ENCODE assay signal across 19 cellular contexts in genomic region chr10:96279219-96279641, GRCh38. TPM values are rescaled to one million over a fixed set of nuclear protein-coding genes. Genes with fewer than 3 reads are reported as not detected.
DNase-seq lines count a peak whose midpoint lies in the region; ATAC-seq, FAIRE-seq and TF ChIP-seq lines count a peak whose summit lies in the region.
"Had no signal": no experiment of that assay in that cellular context is flagged by ENCODE, and none has a peak within 500 bp of the region (broad histone marks: within the 10 kb centered on the region; RNA-seq: fewer than 3 reads in every experiment).

No MANE protein-coding gene starts in this region.

- no peak overlapping the region for H3K23ac ChIP-seq in mesendoderm (ENCODE audit: low read length)

- RAD21 ChIA-PET in GM12878 (lab: Charles Lee; ENCODE audit: unreplicated experiment): interaction anchor here (1.2 kb wide), 1 partner anchor 12 kb away, joined by 5 read pairs; no protein-coding TSS in a partner anchor

- SMC1A ChIA-PET in GM12878 (lab: Charles Lee; ENCODE audit: uncharacterized antibody, unreplicated experiment): interaction anchor here (0.7 to 1.1 kb wide), 3 partner anchors 10 to 49 kb away, joined by 3 to 8 read pairs (median 3); no protein-coding TSS in a partner anchor

- POLR2A ChIA-PET in GM12878 (lab: Charles Lee): interaction anchor here (0.8 to 1.3 kb wide), 3 partner anchors 8 to 13 kb away, joined by 3 to 5 read pairs (median 3); no protein-coding TSS in a partner anchor

- no peak overlapping the region for H3K4ac ChIP-seq in mesendoderm (ENCODE audit: low read depth, low read length)

- no peak for FAIRE-seq in GM12878 (lab: Jason Lieb, UNC)
- FAIRE-seq: A204.1, RCC 7860 had no signal

- peak; percentile 34 for ATAC-seq in GM12878

- H3K79me1 ChIP-seq in mesendoderm (ENCODE audit: low read length): no peaks in the 10 kb centered on the region

- no peak overlapping the region for H3K56ac ChIP-seq in mesendoderm (ENCODE audit: low read length)

- H3K9me2 ChIP-seq in DOHH2 (replicated peaks; ENCODE audit: control insufficient read depth, low read length): no peaks in the 10 kb centered on the region
- H3K9me2 ChIP-seq in Karpas-422 (replicated peaks; ENCODE audit: insufficient read depth, low read length): no peaks in the 10 kb centered on the region

- H3K4me1 ChIP-seq in DOHH2 (ENCODE audit: control insufficient read depth, low read length): peaks cover 94% of the 10 kb centered on the region
- H3K4me1 ChIP-seq in Karpas-422 (ENCODE audit: low read length): peaks cover 54% of the 10 kb centered on the region
- H3K4me1 ChIP-seq in GM12878 (ENCODE audit: control insufficient read depth, insufficient read depth, low read length): peaks cover 16% of the 10 kb centered on the region
- H3K4me1 ChIP-seq in mesendoderm (ENCODE audit: control insufficient read depth, low read depth, low read length): no peaks in the 10 kb centered on the region

- peak overlapping the region; percentile 64 for H3K4me2 ChIP-seq in DOHH2 (ENCODE audit: low read length)
- peak overlapping the region; percentile 50 for H3K4me2 ChIP-seq in Karpas-422 (ENCODE audit: low read depth, low read length, poor library complexity, severe bottlenecking)
- H3K4me2 ChIP-seq in GM12878 (ENCODE audit: control insufficient read depth, insufficient read depth): no peak overlapping the region
- H3K4me2 ChIP-seq in mesendoderm (ENCODE audit: low read length): no peak overlapping the region

- WGBS in GM12878 (ENCODE audit: insufficient coverage, insufficient replicate concordance, low lambda C conversion rate, missing lambda C conversion rate): 98% methylated on average over 3 of the region's 3 CpGs
- WGBS in mesendoderm (ENCODE audit: extremely low coverage, insufficient coverage, low lambda C conversion rate): no CpG with 5 or more reads among the region's 3 CpGs

- intact Hi-C loops in GM12878 (cut with micrococcal nuclease; ENCODE audit: unreplicated experiment): loop anchor here (10.0 kb wide), 2 partner anchors 494 to 984 kb away; partner anchors contain the start of gene PDLIM1

- H3K79me2 ChIP-seq in DOHH2 (ENCODE audit: control insufficient read depth, low read length): peaks cover 2% of the 10 kb centered on the region; the same call in 1 of the 2 replicates
- H3K79me2 ChIP-seq in Karpas-422 (ENCODE audit: low read length): no peaks in the 10 kb centered on the region
- no peaks in the 10 kb centered on the region for H3K79me2 ChIP-seq in GM12878 (ENCODE audit: control insufficient read depth, insufficient read depth, low read length)
- no peaks in the 10 kb centered on the region for H3K79me2 ChIP-seq in mesendoderm (ENCODE audit: control insufficient read depth, insufficient read depth, low read length)

- H3K27ac ChIP-seq in DOHH2 (ENCODE audit: low read depth, low read length) (peak overlapping the region; percentile 6), Karpas-422 (ENCODE audit: low read length) (peak overlapping the region; percentile 100), GM12878 (ENCODE audit: control insufficient read depth, insufficient read depth) (no peak overlapping the region), mesendoderm (ENCODE audit: low read depth, low read length) (no peak overlapping the region)
- H3K27ac ChIP-seq: C4-2B had no signal

- H2AFZ ChIP-seq in Karpas-422 (ENCODE audit: low read length) (no peak overlapping the region), GM12878 (ENCODE audit: control insufficient read depth, low read depth, low read length) (peak overlapping the region; percentile 5; the same call in 1 of the 2 replicates)

- no peaks in the 10 kb centered on the region for H4K20me1 ChIP-seq in DOHH2 (ENCODE audit: control insufficient read depth, insufficient read depth, low read depth, low read length)
- no peaks in the 10 kb centered on the region for H4K20me1 ChIP-seq in Karpas-422 (ENCODE audit: insufficient read depth, low read depth, low read length)
- no peaks in the 10 kb centered on the region for H4K20me1 ChIP-seq in GM12878 (ENCODE audit: control insufficient read depth, insufficient read depth)

- H2BK5ac ChIP-seq in mesendoderm (ENCODE audit: low read length): no peak overlapping the region

- H3K9ac ChIP-seq in Karpas-422 (ENCODE audit: low read length) (peak overlapping the region; percentile 33), GM12878 (ENCODE audit: control insufficient read depth, insufficient read depth, low read length) (no peak overlapping the region), mesendoderm (ENCODE audit: low read length) (no peak overlapping the region)

- H3K36me3 ChIP-seq in DOHH2 (ENCODE audit: control insufficient read depth, low read length): peaks cover 11% of the 10 kb centered on the region; the same call in 1 of the 2 replicates
- H3K36me3 ChIP-seq in Karpas-422 (ENCODE audit: insufficient read depth, low read length): no peaks in the 10 kb centered on the region
- H3K36me3 ChIP-seq in GM12878 (ENCODE audit: control insufficient read depth in 2 of 2, insufficient read depth in 2 of 2, low read length in 1 of 2): no peaks in the 10 kb centered on the region
- no peaks in the 10 kb centered on the region for H3K36me3 ChIP-seq in mesendoderm (ENCODE audit: control insufficient read depth, insufficient read depth, low read length)

- DNase-seq in Karpas-422 (peak; percentile 79), GM12878 (ENCODE audit: low read depth, low spot score) (no peak), mesendoderm (peak; percentile 28), T1000 (lab: John Stamatoyannopoulos, UW) (no peak), NCI-H345 treated with DMSO at 0.1 percent for 48 hours (lab: John Stamatoyannopoulos, UW; ENCODE audit: unreplicated experiment) (no peak), NCI-H2029 treated with DMSO at 0.1 percent for 48 hours (lab: John Stamatoyannopoulos, UW) (no peak)
- DNase-seq: DMS153, EL, HCEC 1CT, MV-4-11, NCI-H1417 treated with DMSO at 0.1 percent for 48 hours, NCI-H1930, NCI-H2171, SHP77 treated with DMSO at 0.1 percent for 48 hours had no signal

- peaks cover 12% of the 10 kb centered on the region for H3F3A ChIP-seq in DOHH2 (ENCODE audit: control insufficient read depth, insufficient read depth)

- TF ChIP-seq CTCF in DOHH2 (IDR thresholded peaks at IDR 0.05; ENCODE audit: low read depth, low read length, poor library complexity, severe bottlenecking): no peak
- no peak for TF ChIP-seq CTCF in GM12878 (IDR thresholded peaks at IDR 0.05 in 2 of 3, conservative IDR thresholded peaks at IDR 0.05 in 1 of 3; ENCODE audit: control insufficient read depth in 2 of 3, extremely low read depth in 1 of 3, insufficient read depth in 1 of 3, low read depth in 3 of 3, low read length in 3 of 3)

- no peak overlapping the region for H4K5ac ChIP-seq in mesendoderm (ENCODE audit: low read length)

- no peak overlapping the region for H2AK5ac ChIP-seq in mesendoderm (ENCODE audit: low read length)

- in situ Hi-C loops in GM12878 (cut with MboI): loop anchor here (10.0 kb wide), 1 partner anchor 994 kb away; no protein-coding TSS in a partner anchor

- H3K9me3 ChIP-seq in DOHH2 (ENCODE audit: control insufficient read depth, insufficient read depth, low read length): peaks cover 3% of the 10 kb centered on the region; the same call in 1 of the 2 replicates
- H3K9me3 ChIP-seq in Karpas-422 (ENCODE audit: low read length): no peaks in the 10 kb centered on the region
- H3K9me3 ChIP-seq in GM12878 (replicated peaks; ENCODE audit: control insufficient read depth, insufficient read depth, low read length): no peaks in the 10 kb centered on the region; the same call in 2 of the 3 replicates

- no peaks in the 10 kb centered on the region for H3K27me3 ChIP-seq in DOHH2 (ENCODE audit: control insufficient read depth, low read length)
- H3K27me3 ChIP-seq in Karpas-422 (ENCODE audit: low read length): no peaks in the 10 kb centered on the region
- H3K27me3 ChIP-seq in GM12878 (replicated peaks in 1 of 2; ENCODE audit: control insufficient read depth in 2 of 2, insufficient read depth in 2 of 2, low read length in 1 of 2): no peaks in the 10 kb centered on the region
- H3K27me3 ChIP-seq in mesendoderm (ENCODE audit: insufficient read depth, low read length, poor library complexity): no peaks in the 10 kb centered on the region

- no peak overlapping the region for H2BK15ac ChIP-seq in mesendoderm (replicated peaks; ENCODE audit: low read depth)

- TF ChIP-seq EP300 in GM12878 (IDR thresholded peaks at IDR 0.05; ENCODE audit: borderline replicate concordance in 1 of 2, control insufficient read depth in 1 of 2, low read depth in 2 of 2, low read length in 2 of 2): no peak

- BruUV-seq in GM12878 (replicated peaks; lab: Mats Ljungman, UMichigan): no TSS peak

- TF ChIP-seq RAD21 in GM12878 (IDR thresholded peaks at IDR 0.05; ENCODE audit: insufficient read depth, low read depth, low read length): no peak

- CTCF ChIA-PET in GM12878 (lab: Yijun Ruan, JAX): interaction anchor here (1.0 kb wide), 1 partner anchor 45 kb away, joined by 3 read pairs; no protein-coding TSS in a partner anchor

- H4K8ac ChIP-seq in mesendoderm (ENCODE audit: low read depth, low read length): no peak overlapping the region

- H2BK120ac ChIP-seq in mesendoderm (ENCODE audit: low read depth, low read length): no peak overlapping the region

- H3K18ac ChIP-seq in mesendoderm (ENCODE audit: low read length): no peak overlapping the region

- H3K4me3 ChIP-seq in DOHH2 (ENCODE audit: low read length) (peak overlapping the region; percentile 36), Karpas-422 (ENCODE audit: low read length) (0 out of 2 replicates have a peak overlapping the region, but pooled peaks have one; percentile 30), GM12878 (no peak overlapping the region), mesendoderm (ENCODE audit: low read length) (no peak overlapping the region)

- no peak for TF ChIP-seq POLR2A in GM12878 (IDR thresholded peaks at IDR 0.05; ENCODE audit: low read depth, low read length)

RNA-seq across cellular contexts. Expression of gene BLNK, which starts 7.9 kb away (rescaled TPM):
- total RNA-seq in Karpas-422 (2014; rRNA removed; shearing (Covaris generic); ENCODE audit: low replicate concordance): 51.7 and 99.1 TPM in 2 replicates
- 275 and 310 TPM in 2 replicates for total RNA-seq in GM12878 (2013; cell fraction: nucleolus; rRNA removed)
- 113 and 114 TPM in 2 replicates for total RNA-seq in GM12878 (2014; rRNA removed)
- total RNA-seq in GM12878 (2014; rRNA removed; fragmentation: Illumina TruSeq; extraction: Trizol): 121 and 122 TPM in 2 replicates
- total RNA-seq in GM12878 (2021): 103 and 107 TPM in 2 replicates
- 81.4 TPM for polyA plus RNA-seq in GM12878 (2011; ENCODE audit: low read depth)
- polyA plus RNA-seq in GM12878 (2011; rRNA removed): 58.9 and 84.8 TPM in 2 replicates
- 43.9 and 56.1 TPM in 2 replicates for polyA plus RNA-seq in GM12878 (2011; cell fraction: cytosol; rRNA removed)
- polyA plus RNA-seq in GM12878 (2011; cell fraction: nucleus; rRNA removed): 198 and 209 TPM in 2 replicates
- 105 and 141 TPM in 2 replicates for polyA plus RNA-seq in GM12878 (2012)
- polyA plus RNA-seq in GM12878 (2014; fragmentation: Illumina TruSeq; extraction: Trizol): 156 and 162 TPM in 2 replicates
- 100 to 1,000 TPM; 165 to 201 TPM for polyA plus RNA-seq in GM12878 (2014; fragmentation: Nextera tagmentation; extraction: Ambion mirVana)
- 75.0 and 79.5 TPM in 2 replicates for polyA plus RNA-seq in GM12878 (2014; rRNA removed)
- polyA plus RNA-seq in GM12878 (2016; fragmentation: Nextera tagmentation; extraction: Ambion mirVana): 100 to 1,000 TPM; 156 to 158 TPM
- 60.2 and 69.3 TPM in 2 replicates for polyA minus RNA-seq in GM12878 (2011; rRNA and poly(A)+ RNA removed)
- polyA minus RNA-seq in GM12878 (2011; cell fraction: cytosol; rRNA and poly(A)+ RNA removed): 31.5 and 35.9 TPM in 2 replicates
- polyA minus RNA-seq in GM12878 (2011; cell fraction: nucleus; rRNA and poly(A)+ RNA removed): 126 and 166 TPM in 2 replicates
- not detected for polyA plus RNA-seq in mesendoderm (2013, experiment 1 of 2)
- polyA plus RNA-seq in mesendoderm (2013, experiment 2 of 2): not detected
- total RNA-seq: NCI-H460 had no signal

RNA-seq across cellular contexts. Expression of gene DNTT, which starts 25.0 kb away (rescaled TPM):
- not detected in 2 replicates for total RNA-seq in Karpas-422 (2014; rRNA removed; shearing (Covaris generic); ENCODE audit: low replicate concordance)
- total RNA-seq in GM12878 (2013; cell fraction: nucleolus; rRNA removed): not detected in 2 replicates
- 0.06 and 0.11 TPM in 2 replicates for total RNA-seq in GM12878 (2014; rRNA removed)
- total RNA-seq in GM12878 (2014; rRNA removed; fragmentation: Illumina TruSeq; extraction: Trizol): not detected in 2 replicates
- total RNA-seq in GM12878 (2021): 0.10 TPM in 1 of 2 replicates, not detected in the other
- not detected for polyA plus RNA-seq in GM12878 (2011; ENCODE audit: low read depth)
- polyA plus RNA-seq in GM12878 (2011; rRNA removed): 0.14 TPM in 1 of 2 replicates, not detected in the other
- polyA plus RNA-seq in GM12878 (2011; cell fraction: cytosol; rRNA removed): 0.03 TPM in 1 of 2 replicates, not detected in the other
- not detected in 2 replicates for polyA plus RNA-seq in GM12878 (2011; cell fraction: nucleus; rRNA removed)
- polyA plus RNA-seq in GM12878 (2012): 0.06 and 0.08 TPM in 2 replicates
- 0.08 and 0.09 TPM in 2 replicates for polyA plus RNA-seq in GM12878 (2014; fragmentation: Illumina TruSeq; extraction: Trizol)
- under 1 TPM in 1 of 2 experiments, not detected in 1; 0.07 TPM for polyA plus RNA-seq in GM12878 (2014; fragmentation: Nextera tagmentation; extraction: Ambion mirVana)
- not detected in 2 replicates for polyA plus RNA-seq in GM12878 (2014; rRNA removed)
- polyA plus RNA-seq in GM12878 (2016; fragmentation: Nextera tagmentation; extraction: Ambion mirVana): under 1 TPM in 1 of 2 experiments, not detected in 1; 0.13 TPM
- polyA minus RNA-seq in GM12878 (2011; rRNA and poly(A)+ RNA removed): not detected in 2 replicates
- not detected in 2 replicates for polyA minus RNA-seq in GM12878 (2011; cell fraction: cytosol; rRNA and poly(A)+ RNA removed)
- not detected in 2 replicates for polyA minus RNA-seq in GM12878 (2011; cell fraction: nucleus; rRNA and poly(A)+ RNA removed)
- polyA plus RNA-seq in mesendoderm (2013, experiment 1 of 2): 0.03 TPM
- 0.03 TPM for polyA plus RNA-seq in mesendoderm (2013, experiment 2 of 2)
- total RNA-seq: NCI-H460 had no signal

Comparison
In these comparisons a context has a peak if more than half of its experiments do, and no peak if none do; other contexts are left out.
1. H3K27ac ChIP-seq: peak in DOHH2 (single experiment) and Karpas-422 (single experiment); none in GM12878 (single experiment) and mesendoderm (single experiment).
2. H3K4me2 ChIP-seq: peak in DOHH2 (single experiment) and Karpas-422 (single experiment); none in GM12878 (single experiment) and mesendoderm (single experiment).
3. H3K4me3 ChIP-seq: peak in DOHH2 (single experiment) and Karpas-422 (single experiment); none in GM12878 (single experiment) and mesendoderm (single experiment).
4. DNase-seq: peak in Karpas-422 (single experiment) and mesendoderm (single experiment); none in GM12878 (single experiment), T1000 (single experiment), NCI-H345 treated with DMSO at 0.1 percent for 48 hours (single experiment) and NCI-H2029 treated with DMSO at 0.1 percent for 48 hours (single experiment).